Comparison of ENCODE assay signal across 1 cellular context in the genomic region with DNA sequence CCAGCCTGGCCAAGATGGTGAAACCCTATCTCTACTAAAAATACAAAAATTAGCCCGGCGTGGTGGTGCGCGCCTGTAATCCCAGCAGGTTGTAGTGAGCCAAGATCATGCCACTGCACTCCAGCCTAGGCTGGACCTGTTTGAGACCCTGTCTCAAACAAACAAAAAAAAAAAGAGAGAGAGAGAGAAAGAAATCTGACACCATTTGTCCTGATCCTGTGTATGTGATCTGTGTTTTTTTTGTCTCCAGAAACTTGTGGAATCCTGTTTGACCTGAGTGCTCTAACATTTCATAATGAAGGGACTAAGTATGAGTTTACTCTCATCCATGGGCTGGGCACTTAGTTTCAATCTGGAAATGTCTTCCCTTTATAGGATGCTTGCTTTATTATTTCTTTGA.
TF ChIP-seq lines count a peak whose summit lies in the region.

No MANE protein-coding gene starts in this region.

TF ChIP-seq in GM12878, 131 proteins besides CTCF, POLR2A, EP300 and RAD21:
- TF ChIP-seq PML (IDR thresholded peaks at IDR 0.05; ENCODE audit: low read length): no peak
- no peak for TF ChIP-seq ZZZ3 (IDR thresholded peaks at IDR 0.05; ENCODE audit: control insufficient read depth, insufficient read length, low read depth)
- no peak for TF ChIP-seq MYB (IDR thresholded peaks at IDR 0.05; ENCODE audit: borderline replicate concordance, low read depth, low read length)
- TF ChIP-seq YY1 (IDR thresholded peaks at IDR 0.05; ENCODE audit: low read depth, low read length): no peak
- no peak for TF ChIP-seq HDAC6 (IDR thresholded peaks at IDR 0.05; ENCODE audit: unreplicated experiment)
- TF ChIP-seq TCF7 (IDR thresholded peaks at IDR 0.05; ENCODE audit: borderline replicate concordance): no peak
- no peak for TF ChIP-seq NR2F1 (conservative IDR thresholded peaks at IDR 0.05)
- TF ChIP-seq, protein P1, sequence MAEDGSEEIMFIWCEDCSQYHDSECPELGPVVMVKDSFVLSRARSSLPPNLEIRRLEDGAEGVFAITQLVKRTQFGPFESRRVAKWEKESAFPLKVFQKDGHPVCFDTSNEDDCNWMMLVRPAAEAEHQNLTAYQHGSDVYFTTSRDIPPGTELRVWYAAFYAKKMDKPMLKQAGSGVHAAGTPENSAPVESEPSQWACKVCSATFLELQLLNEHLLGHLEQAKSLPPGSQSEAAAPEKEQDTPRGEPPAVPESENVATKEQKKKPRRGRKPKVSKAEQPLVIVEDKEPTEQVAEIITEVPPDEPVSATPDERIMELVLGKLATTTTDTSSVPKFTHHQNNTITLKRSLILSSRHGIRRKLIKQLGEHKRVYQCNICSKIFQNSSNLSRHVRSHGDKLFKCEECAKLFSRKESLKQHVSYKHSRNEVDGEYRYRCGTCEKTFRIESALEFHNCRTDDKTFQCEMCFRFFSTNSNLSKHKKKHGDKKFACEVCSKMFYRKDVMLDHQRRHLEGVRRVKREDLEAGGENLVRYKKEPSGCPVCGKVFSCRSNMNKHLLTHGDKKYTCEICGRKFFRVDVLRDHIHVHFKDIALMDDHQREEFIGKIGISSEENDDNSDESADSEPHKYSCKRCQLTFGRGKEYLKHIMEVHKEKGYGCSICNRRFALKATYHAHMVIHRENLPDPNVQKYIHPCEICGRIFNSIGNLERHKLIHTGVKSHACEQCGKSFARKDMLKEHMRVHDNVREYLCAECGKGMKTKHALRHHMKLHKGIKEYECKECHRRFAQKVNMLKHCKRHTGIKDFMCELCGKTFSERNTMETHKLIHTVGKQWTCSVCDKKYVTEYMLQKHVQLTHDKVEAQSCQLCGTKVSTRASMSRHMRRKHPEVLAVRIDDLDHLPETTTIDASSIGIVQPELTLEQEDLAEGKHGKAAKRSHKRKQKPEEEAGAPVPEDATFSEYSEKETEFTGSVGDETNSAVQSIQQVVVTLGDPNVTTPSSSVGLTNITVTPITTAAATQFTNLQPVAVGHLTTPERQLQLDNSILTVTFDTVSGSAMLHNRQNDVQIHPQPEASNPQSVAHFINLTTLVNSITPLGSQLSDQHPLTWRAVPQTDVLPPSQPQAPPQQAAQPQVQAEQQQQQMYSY (CRISPR knock-in tag; IDR thresholded peaks at IDR 0.05): no peak
- no peak for TF ChIP-seq MXI1 (IDR thresholded peaks at IDR 0.05; ENCODE audit: low read depth, low read length)
- no peak for TF ChIP-seq YBX1 (IDR thresholded peaks at IDR 0.05)
- no peak for TF ChIP-seq NFYA (IDR thresholded peaks at IDR 0.05; ENCODE audit: borderline replicate concordance, low read depth, low read length)
- TF ChIP-seq ATF7 (IDR thresholded peaks at IDR 0.05; ENCODE audit: low read depth): no peak
- no peak for TF ChIP-seq TBL1XR1 (IDR thresholded peaks at IDR 0.05; ENCODE audit: low read depth, low read length)
- no peak for TF ChIP-seq SMC3 (IDR thresholded peaks at IDR 0.05; ENCODE audit: borderline replicate concordance, low read length)
- no peak for TF ChIP-seq BACH1 (IDR thresholded peaks at IDR 0.05; ENCODE audit: borderline replicate concordance)
- TF ChIP-seq, protein P2, sequence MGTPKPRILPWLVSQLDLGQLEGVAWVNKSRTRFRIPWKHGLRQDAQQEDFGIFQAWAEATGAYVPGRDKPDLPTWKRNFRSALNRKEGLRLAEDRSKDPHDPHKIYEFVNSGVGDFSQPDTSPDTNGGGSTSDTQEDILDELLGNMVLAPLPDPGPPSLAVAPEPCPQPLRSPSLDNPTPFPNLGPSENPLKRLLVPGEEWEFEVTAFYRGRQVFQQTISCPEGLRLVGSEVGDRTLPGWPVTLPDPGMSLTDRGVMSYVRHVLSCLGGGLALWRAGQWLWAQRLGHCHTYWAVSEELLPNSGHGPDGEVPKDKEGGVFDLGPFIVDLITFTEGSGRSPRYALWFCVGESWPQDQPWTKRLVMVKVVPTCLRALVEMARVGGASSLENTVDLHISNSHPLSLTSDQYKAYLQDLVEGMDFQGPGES (IDR thresholded peaks at IDR 0.05): no peak
- no peak for TF ChIP-seq RELA (IDR thresholded peaks at IDR 0.05; ENCODE audit: borderline replicate concordance, partially characterized antibody)
- TF ChIP-seq, protein P3, sequence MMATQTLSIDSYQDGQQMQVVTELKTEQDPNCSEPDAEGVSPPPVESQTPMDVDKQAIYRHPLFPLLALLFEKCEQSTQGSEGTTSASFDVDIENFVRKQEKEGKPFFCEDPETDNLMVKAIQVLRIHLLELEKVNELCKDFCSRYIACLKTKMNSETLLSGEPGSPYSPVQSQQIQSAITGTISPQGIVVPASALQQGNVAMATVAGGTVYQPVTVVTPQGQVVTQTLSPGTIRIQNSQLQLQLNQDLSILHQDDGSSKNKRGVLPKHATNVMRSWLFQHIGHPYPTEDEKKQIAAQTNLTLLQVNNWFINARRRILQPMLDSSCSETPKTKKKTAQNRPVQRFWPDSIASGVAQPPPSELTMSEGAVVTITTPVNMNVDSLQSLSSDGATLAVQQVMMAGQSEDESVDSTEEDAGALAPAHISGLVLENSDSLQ (IDR thresholded peaks at IDR 0.05): no peak
- TF ChIP-seq, protein P4, sequence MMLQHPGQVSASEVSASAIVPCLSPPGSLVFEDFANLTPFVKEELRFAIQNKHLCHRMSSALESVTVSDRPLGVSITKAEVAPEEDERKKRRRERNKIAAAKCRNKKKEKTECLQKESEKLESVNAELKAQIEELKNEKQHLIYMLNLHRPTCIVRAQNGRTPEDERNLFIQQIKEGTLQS (IDR thresholded peaks at IDR 0.05; ENCODE audit: borderline replicate concordance, extremely low read depth, low read depth, low read length): no peak
- no peak for TF ChIP-seq TARDBP (IDR thresholded peaks at IDR 0.05; ENCODE audit: borderline replicate concordance)
